ENCODE assay signal across 8 cellular contexts in genomic region chr2:45652090-45653050, GRCh38. TPM values are rescaled to one million over a fixed set of nuclear protein-coding genes. Genes with fewer than 3 reads are reported as not detected.
DNase-seq lines count a peak whose midpoint lies in the region; TF ChIP-seq lines count a peak whose summit lies in the region.

No MANE protein-coding gene starts in this region.

- H3K4me3 ChIP-seq in epithelial cell of proximal tubule (ENCODE audit: low read depth, low read length) (peak overlapping the region; percentile 92), muscle layer of duodenum (ENCODE audit: low read depth in 1 of 2, low read length in 2 of 2) (peak overlapping the region; percentile 82 to 83), transverse colon (peak overlapping the region; percentile 70 to 96 (median 84))

- TF ChIP-seq POLR2A in transverse colon (IDR thresholded peaks at IDR 0.05): no peak

- intact Hi-C loops in transverse colon (cut with DNase I; ENCODE audit: low total_unique reads): no loop called here

- in situ Hi-C loops in transverse colon (cut with MboI; ENCODE audit: low pct_ligation_motif_present in 1 of 4, low pct_unique_long_range_greater_than_20kb in 1 of 4, low sequenced_read_pairs in 3 of 4): no loop called here

- 4% methylated on average over 41 of the region's 54 CpGs; no CpG with 5 or more reads in 1 of the 2 donors for WGBS in transverse colon (ENCODE audit: low coverage in 1 of 2), 2 donors

- H3K9me3 ChIP-seq in muscle layer of duodenum (ENCODE audit: control insufficient read depth in 1 of 2, low read length in 2 of 2): no peaks in the 10 kb centered on the region
- no peaks in the 10 kb centered on the region for H3K9me3 ChIP-seq in transverse colon

- H3K27me3 ChIP-seq in muscle layer of duodenum (ENCODE audit: low read depth, low read length): no peaks in the 10 kb centered on the region
- H3K27me3 ChIP-seq in transverse colon: no peaks in the 10 kb centered on the region

- DNase-seq in DMS79 (lab: John Stamatoyannopoulos, UW) (peak; percentile 61), NCI-H146 (lab: John Stamatoyannopoulos, UW) (peak; percentile 45), epithelial cell of proximal tubule (ENCODE audit: low read depth) (no peak), transverse colon (peak; percentile 42), NCI-H82 treated with DMSO at 0.1 percent for 48 hours (lab: John Stamatoyannopoulos, UW; ENCODE audit: unreplicated experiment) (no peak), NCI-H2081 (lab: John Stamatoyannopoulos, UW) (no peak)
- peak in 2 of 3 experiments; percentile 18 to 25 for DNase-seq in activated CD8-positive, alpha-beta memory T cell treated with anti-CD3 and anti-CD28 coated beads for 48 hours (ENCODE audit: low read depth in 2 of 3, low spot score in 2 of 3)

- no peak for TF ChIP-seq CTCF in epithelial cell of proximal tubule (conservative IDR thresholded peaks at IDR 0.05; ENCODE audit: low read depth, low read length)
- no peak for TF ChIP-seq CTCF in transverse colon (IDR thresholded peaks at IDR 0.05)

- H3K27ac ChIP-seq in muscle layer of duodenum (ENCODE audit: low read length): no peak overlapping the region
- H3K27ac ChIP-seq in transverse colon: peak overlapping the region; percentile 97 to 100 (median 99)

- H3K4me1 ChIP-seq in muscle layer of duodenum (ENCODE audit: control insufficient read depth in 1 of 2, insufficient read depth in 2 of 2, low read length in 2 of 2) (peaks cover 0 to 33% of the 10 kb centered on the region in 2 donors), transverse colon (peaks cover 15 to 41% (median 29%) of the 10 kb centered on the region in 4 donors)

- no peaks in the 10 kb centered on the region for H3K36me3 ChIP-seq in muscle layer of duodenum (ENCODE audit: control insufficient read depth in 1 of 2, insufficient read depth in 2 of 2, low read length in 2 of 2)
- H3K36me3 ChIP-seq in transverse colon: no peaks in the 10 kb centered on the region

- TF ChIP-seq EP300 in transverse colon (IDR thresholded peaks at IDR 0.05; ENCODE audit: low read depth): no peak

RNA-seq across cellular contexts. Expression of gene PRKCE, which starts 0.9 kb away (rescaled TPM):
- total RNA-seq in epithelial cell of proximal tubule: 2.5 and 6.0 TPM in 2 replicates
- 10 to 100 TPM in 3 of 4 donors, 1 to 10 TPM in 1; 8.6 to 20.6 (median 11.3) TPM for total RNA-seq in transverse colon

RNA-seq across cellular contexts. Expression of gene SRBD1, which starts 41.3 kb away (rescaled TPM):
- total RNA-seq in epithelial cell of proximal tubule: 8.1 and 9.3 TPM in 2 replicates
- 10 to 100 TPM; 13.5 to 36.2 (median 26.8) TPM for total RNA-seq in transverse colon

Comparison
In these comparisons a context has a peak if more than half of its experiments do, and no peak if none do; other contexts are left out.
1. DNase-seq: peak in DMS79 (single experiment), NCI-H146 (single experiment), activated CD8-positive, alpha-beta memory T cell treated with anti-CD3 and anti-CD28 coated beads for 48 hours (2 of 3) and transverse colon (single experiment); none in epithelial cell of proximal tubule (single experiment), NCI-H82 treated with DMSO at 0.1 percent for 48 hours (single experiment) and NCI-H2081 (0 of 2).
2. Peak in every context shown above with its lines, with median percentiles within 50 percentile points of each other: H3K4me3 ChIP-seq.